In genomic region chr18:51498085-51498855, GRCh38 we compare ENCODE assay signal across 17 cellular contexts.
A peak's percentile ranks its signal among the peaks of the same experiment; 100 is the strongest.
DNase-seq lines count a peak whose midpoint lies in the region; ATAC-seq, FAIRE-seq and TF ChIP-seq lines count a peak whose summit lies in the region.
"Had no signal": no experiment of that assay in that cellular context is flagged by ENCODE, and none has a peak within 500 bp of the region (broad histone marks: within the 10 kb centered on the region; RNA-seq: fewer than 3 reads in every experiment).

No MANE protein-coding gene starts in this region.

- H3K9me3 ChIP-seq in esophagus muscularis mucosa (no peaks in the 10 kb centered on the region), left ventricle myocardium inferior (replicated peaks) (no peaks in the 10 kb centered on the region)
- H3K9me3 ChIP-seq: BE2C had no signal

- ATAC-seq in HG03439 (IDR thresholded peaks at IDR 0.05; ENCODE audit: unreplicated experiment) (no peak), GM18909 (IDR thresholded peaks at IDR 0.05; ENCODE audit: poor library complexity, unreplicated experiment) (no peak)

- 50% methylated on average over 4 of the region's 4 CpGs for WGBS in esophagus muscularis mucosa

- H3K27me3 ChIP-seq in esophagus muscularis mucosa = no peaks in the 10 kb centered on the region
- no peaks in the 10 kb centered on the region for H3K27me3 ChIP-seq in left ventricle myocardium inferior (ENCODE audit: low read depth)
- H3K27me3 ChIP-seq: BE2C had no signal

- H3K4me1 ChIP-seq in esophagus muscularis mucosa = peaks cover 0 to 9% (median 3%) of the 10 kb centered on the region in 4 donors
- H3K4me1 ChIP-seq in left ventricle myocardium inferior = peaks cover 8% of the 10 kb centered on the region
- H3K4me1 ChIP-seq: BE2C had no signal

- DNase-seq in COR-L47 (lab: John Stamatoyannopoulos, UW) (peak; percentile 57), NCI-H69 (lab: John Stamatoyannopoulos, UW) (peak; percentile 15), esophagus muscularis mucosa (ENCODE audit: extremely low spot score) (peak; percentile 79), left ventricle myocardium inferior (peak; percentile 65), D721Med (ENCODE audit: insufficient read length, low spot score) (no peak), NCI-H1417 treated with DMSO at 0.1 percent for 48 hours (lab: John Stamatoyannopoulos, UW) (no peak)
- DNase-seq: BE2C; CD4-positive, alpha-beta memory T cell; DND-41; GDM1 had no signal

- no peak overlapping the region for H3K27ac ChIP-seq in esophagus muscularis mucosa (replicated peaks in 1 of 4)
- peak overlapping the region; percentile 87 for H3K27ac ChIP-seq in left ventricle myocardium inferior (replicated peaks)
- H3K27ac ChIP-seq: C4-2B, HL-60 had no signal

- TF ChIP-seq EP300 in esophagus muscularis mucosa (IDR thresholded peaks at IDR 0.05) = no peak

- TF ChIP-seq CTCF in esophagus muscularis mucosa (IDR thresholded peaks at IDR 0.05) = no peak
- no peak for TF ChIP-seq CTCF in left ventricle myocardium inferior (IDR thresholded peaks at IDR 0.05; ENCODE audit: borderline replicate concordance)
- TF ChIP-seq CTCF in D721Med (IDR thresholded peaks at IDR 0.05; ENCODE audit: insufficient read depth, missing control alignments) = no peak

- intact Hi-C loops in esophagus muscularis mucosa (cut with DNase I) (no loop called here), left ventricle myocardium inferior (cut with micrococcal nuclease) (no loop called here)

- no peak for FAIRE-seq in D721Med (lab: Jason Lieb, UNC)
- FAIRE-seq: A204.1, GM12892, H54 had no signal

- no peak for TF ChIP-seq POLR2A in esophagus muscularis mucosa (IDR thresholded peaks at IDR 0.05; ENCODE audit: low read depth)

- H3K4me3 ChIP-seq in esophagus muscularis mucosa = no peak overlapping the region
- no peak overlapping the region for H3K4me3 ChIP-seq in left ventricle myocardium inferior

- no peaks in the 10 kb centered on the region for H3K36me3 ChIP-seq in esophagus muscularis mucosa
- H3K36me3 ChIP-seq in left ventricle myocardium inferior = no peaks in the 10 kb centered on the region
- H3K36me3 ChIP-seq: BE2C had no signal

Comparison
In these comparisons a context has a peak if more than half of its experiments do, and no peak if none do; other contexts are left out.
1. DNase-seq: peak in COR-L47 (single experiment), NCI-H69 (single experiment), esophagus muscularis mucosa (single experiment) and left ventricle myocardium inferior (single experiment); none in D721Med (single experiment) and NCI-H1417 treated with DMSO at 0.1 percent for 48 hours (single experiment).